In the genomic region with DNA sequence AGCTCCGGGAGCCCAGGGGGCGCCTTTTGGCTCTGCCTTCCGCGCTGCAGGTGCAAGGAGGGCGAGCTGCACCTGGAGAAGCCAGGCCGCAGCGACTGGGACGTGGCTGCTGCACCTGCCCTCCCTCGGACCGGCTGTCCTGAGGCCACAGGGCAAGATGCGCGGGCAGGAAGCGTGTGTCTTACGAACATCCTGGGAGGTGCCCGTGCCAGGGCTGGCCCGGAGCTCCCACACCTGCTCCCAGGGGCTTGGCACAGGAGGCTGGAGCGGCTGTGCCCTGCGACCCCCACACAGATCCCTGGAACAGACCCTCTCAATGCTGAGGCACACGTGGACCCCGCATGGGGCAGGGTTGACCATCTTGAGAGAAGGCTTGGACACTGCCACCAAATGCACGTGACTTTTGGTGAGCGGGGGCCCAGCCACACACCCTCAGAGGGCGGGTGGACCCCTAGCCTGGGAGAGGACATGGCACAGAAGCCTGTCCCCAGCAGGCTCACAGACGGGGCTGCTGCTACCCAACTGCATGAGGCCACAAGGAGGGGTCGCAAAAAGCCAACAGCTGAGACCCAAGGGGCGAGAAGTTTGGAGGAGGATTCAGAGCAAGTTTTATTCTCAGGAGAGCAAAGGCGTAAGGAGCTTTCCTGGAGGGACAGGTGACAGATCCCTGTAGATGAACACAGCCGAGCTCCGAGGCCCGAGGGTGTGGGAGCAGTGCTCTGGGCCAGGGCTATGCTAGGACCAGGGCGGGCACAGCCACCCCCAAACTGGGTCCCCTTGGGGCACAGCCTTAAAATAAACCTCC, we compare ENCODE assay signal across 19 cellular contexts. TPM values are rescaled to one million over a fixed set of nuclear protein-coding genes. Genes with fewer than 3 reads are reported as not detected.
DNase-seq lines count a peak whose midpoint lies in the region; ATAC-seq and TF ChIP-seq lines count a peak whose summit lies in the region.
"Had no signal": no experiment of that assay in that cellular context is flagged by ENCODE, and none has a peak within 500 bp of the region (broad histone marks: within the 10 kb centered on the region; RNA-seq: fewer than 3 reads in every experiment).

No MANE protein-coding gene starts in this region.

- H3K27ac Mint-ChIP-seq in activated T-cell treated with anti-CD3 and anti-CD28 coated beads, Interleukin-2, amount 50 U/mL, for 24 hours: no peak overlapping the region
- H3K27ac Mint-ChIP-seq: activated T-helper 2 cell treated with anti-CD3 and anti-CD28 coated beads, Interferon-gamma antibody, Interleukin-2, Interleukin-4, amounts not matched to agents 10 μg/mL and 5 μg/mL and 100 μg/mL, durations not matched to agents 14 hours and 24 hours and 36 hours; T-helper 17 cell had no signal

- ATAC-seq in mucosa of descending colon (peak; percentile 29), HG03432 (IDR thresholded peaks at IDR 0.05; ENCODE audit: unreplicated experiment) (no peak)
- ATAC-seq: A549; effector memory CD8-positive, alpha-beta T cell; T-helper 17 cell had no signal

- H3K4me3 ChIP-seq in mucosa of descending colon: no peak overlapping the region
- H3K4me3 ChIP-seq: A549, SJCRH30 had no signal

- H3K9me3 Mint-ChIP-seq in activated T-cell treated with anti-CD3 and anti-CD28 coated beads, Interleukin-2, amount 50 U/mL, for 24 hours: no peaks in the 10 kb centered on the region
- H3K9me3 Mint-ChIP-seq: activated T-helper 2 cell treated with anti-CD3 and anti-CD28 coated beads, Interferon-gamma antibody, Interleukin-2, Interleukin-4, amounts not matched to agents 10 μg/mL and 5 μg/mL and 100 μg/mL, durations not matched to agents 14 hours and 24 hours and 36 hours; CD8-positive, alpha-beta T cell; effector memory CD8-positive, alpha-beta T cell had no signal

- peak; percentile 42 for DNase-seq in NCI-H2107 treated with DMSO at 0.1 percent for 48 hours (lab: John Stamatoyannopoulos, UW; ENCODE audit: unreplicated experiment)
- no peak for DNase-seq in NCI-H2107 (lab: John Stamatoyannopoulos, UW)
- DNase-seq in NCI-H1092 (lab: John Stamatoyannopoulos, UW): peak; percentile 36
- DNase-seq in SHP77 treated with DMSO at 0.1 percent for 48 hours (lab: John Stamatoyannopoulos, UW): peak; percentile 71
- peak in 1 of 3 donors; percentile 70 for DNase-seq in mucosa of descending colon
- no peak for DNase-seq in activated T-cell treated with anti-CD3 and anti-CD28 coated beads, Interleukin-2, amount 50 U/mL, for 24 hours
- DNase-seq in midbrain (lab: John Stamatoyannopoulos, UW): no peak
- DNase-seq: activated CD4-positive, CD25-positive, alpha-beta regulatory T cell; activated CD8-positive, alpha-beta memory T cell treated with anti-CD3 and anti-CD28 coated beads for 24 hours; CD8-positive, alpha-beta T cell; effector memory CD8-positive, alpha-beta T cell; HCEC 1CT; islet precursor cell; mesendoderm; SJCRH30; T-helper 17 cell had no signal

- TF ChIP-seq CTCF in mucosa of descending colon (IDR thresholded peaks at IDR 0.05): no peak

- no peaks in the 10 kb centered on the region for H3K9me3 ChIP-seq in mucosa of descending colon
- H3K9me3 ChIP-seq: A549, SJCRH30 had no signal

- no peaks in the 10 kb centered on the region for H3K36me3 ChIP-seq in mucosa of descending colon (ENCODE audit: low read depth)

- H3K27me3 Mint-ChIP-seq in activated T-cell treated with anti-CD3 and anti-CD28 coated beads, Interleukin-2, amount 50 U/mL, for 24 hours: no peaks in the 10 kb centered on the region
- H3K27me3 Mint-ChIP-seq: effector memory CD8-positive, alpha-beta T cell; T-helper 17 cell had no signal

- peaks cover 46% of the 10 kb centered on the region for H3K36me3 Mint-ChIP-seq in activated T-cell treated with anti-CD3 and anti-CD28 coated beads, Interleukin-2, amount 50 U/mL, for 24 hours (ENCODE audit: low read depth)

- peaks cover 42% of the 10 kb centered on the region for H3K4me1 ChIP-seq in mucosa of descending colon (ENCODE audit: low read depth)

- no peak overlapping the region for H3K4me3 Mint-ChIP-seq in activated T-cell treated with anti-CD3 and anti-CD28 coated beads, Interleukin-2, amount 50 U/mL, for 24 hours
- H3K4me3 Mint-ChIP-seq: CD8-positive, alpha-beta T cell; T-helper 17 cell had no signal

- peaks cover 4% of the 10 kb centered on the region for H3K4me1 Mint-ChIP-seq in activated T-cell treated with anti-CD3 and anti-CD28 coated beads, Interleukin-2, amount 50 U/mL, for 24 hours (ENCODE audit: low read depth)

- intact Hi-C loops in mucosa of descending colon (cut with DNase I, micrococcal nuclease): loop anchor here in 1 of 2 donors (10.0 kb wide), 1 partner anchor 234 kb away; no protein-coding TSS in a partner anchor

RNA-seq across cellular contexts. Expression of a gene that starts 11.4 kb away (rescaled TPM):
- 10 to 100 TPM; 24.5 to 31.6 (median 31.2) TPM for total RNA-seq in mucosa of descending colon

RNA-seq across cellular contexts. Expression of a gene that starts 11.6 kb away (rescaled TPM):
- 10 to 100 TPM; 37.4 to 60.2 (median 50.0) TPM for total RNA-seq in mucosa of descending colon

RNA-seq across cellular contexts. Expression of a gene that starts 27.7 kb away (rescaled TPM):
- total RNA-seq in mucosa of descending colon: 1 to 10 TPM; 5.7 to 9.3 (median 8.7) TPM

RNA-seq across cellular contexts. Expression of a gene that starts 44.6 kb away (rescaled TPM):
- 10 to 100 TPM; 77.0 to 95.3 (median 94.0) TPM for total RNA-seq in mucosa of descending colon

Comparison
In these comparisons a context has a peak if more than half of its experiments do, and no peak if none do; other contexts are left out.
1. DNase-seq: peak in NCI-H2107 treated with DMSO at 0.1 percent for 48 hours (single experiment), NCI-H1092 (single experiment) and SHP77 treated with DMSO at 0.1 percent for 48 hours (single experiment); none in NCI-H2107 (single experiment), activated T-cell treated with anti-CD3 and anti-CD28 coated beads, Interleukin-2, amount 50 U/mL, for 24 hours (single experiment) and midbrain (single experiment).